In genomic region chr12:68641138-68641537, GRCh38 we compare ENCODE assay signal across 8 cellular contexts. TPM values are rescaled to one million over a fixed set of nuclear protein-coding genes. Genes with fewer than 3 reads are reported as not detected.
DNase-seq lines count a peak whose midpoint lies in the region; ATAC-seq lines count a peak whose summit lies in the region.

No MANE protein-coding gene starts in this region.

- peak; percentile 14 for DNase-seq in activated gamma-delta T cell treated with Interleukin-2 at 50 U/mL for 16 hours
- no peak for DNase-seq in activated gamma-delta T cell (lab: John Stamatoyannopoulos, UW)
- peak; percentile 58 for DNase-seq in activated naive CD4-positive, alpha-beta T cell treated with anti-CD3 and anti-CD28 coated beads, Interleukin-2, amount 50 U/mL, for 16 hours
- peak; percentile 21 for DNase-seq in stimulated activated CD8-positive, alpha-beta memory T cell treated with anti-CD3 and anti-CD28 coated beads, Interleukin-4, amount 100 ng/mL, for 24 hours (ENCODE audit: low read depth)
- no peak for DNase-seq in EL
- DNase-seq in SIG-M5 (lab: John Stamatoyannopoulos, UW) = no peak
- DNase-seq in cardiac septum (ENCODE audit: low spot score) = no peak

- intact Hi-C loops in cardiac septum (cut with DNase I) = no loop called here

- peak; percentile 84 for ATAC-seq in HG03196 (IDR thresholded peaks at IDR 0.05; ENCODE audit: unreplicated experiment)

RNA-seq across cellular contexts. Expression of gene RAP1B, which starts 30.4 kb away (rescaled TPM):
- 48.6 TPM for total RNA-seq in cardiac septum

RNA-seq across cellular contexts. Expression of gene NUP107, which starts 45.6 kb away (rescaled TPM):
- 23.1 TPM for total RNA-seq in cardiac septum

Comparison
In these comparisons a context has a peak if more than half of its experiments do, and no peak if none do; other contexts are left out.
1. DNase-seq: peak in activated gamma-delta T cell treated with Interleukin-2 at 50 U/mL for 16 hours (single experiment), activated naive CD4-positive, alpha-beta T cell treated with anti-CD3 and anti-CD28 coated beads, Interleukin-2, amount 50 U/mL, for 16 hours (single experiment) and stimulated activated CD8-positive, alpha-beta memory T cell treated with anti-CD3 and anti-CD28 coated beads, Interleukin-4, amount 100 ng/mL, for 24 hours (single experiment); none in activated gamma-delta T cell (single experiment), EL (single experiment), SIG-M5 (single experiment) and cardiac septum (single experiment).